Comparison of ENCODE assay signal across 11 cellular contexts in genomic region chr2:162138310-162138709, GRCh38. TPM values are rescaled to one million over a fixed set of nuclear protein-coding genes. Genes with fewer than 3 reads are reported as not detected.
"Had no signal": no experiment of that assay in that cellular context is flagged by ENCODE, and none has a peak within 500 bp of the region (broad histone marks: within the 10 kb centered on the region; RNA-seq: fewer than 3 reads in every experiment).

No MANE protein-coding gene starts in this region.

- H3K36me3 ChIP-seq: HAP-1 had no signal

- H3K9me3 Mint-ChIP-seq: HFFc6 had no signal

- H3K4me3 ChIP-seq: HAP-1, K562 had no signal

- H3K9me3 ChIP-seq: HAP-1 had no signal

- H3K27ac ChIP-seq: HL-60 had no signal

- FAIRE-seq: K562 had no signal

- ATAC-seq: HCT116, K562 had no signal

- H3K4me3 Mint-ChIP-seq: HFFc6 had no signal

- DNase-seq: GOT3, H7, HFFc6, IMR-90, Kasumi-1, KG1 had no signal

- H3K27ac Mint-ChIP-seq: HFFc6 had no signal

RNA-seq across cellular contexts. Expression of gene GCG, which starts 13.7 kb away (rescaled TPM):
- total RNA-seq: H4, H7, HFFc6, IMR-90, K562 had no signal
- polyA plus RNA-seq: IMR-90, K562 had no signal
